1 cellular context compared by ENCODE assay signal in the genomic region with DNA sequence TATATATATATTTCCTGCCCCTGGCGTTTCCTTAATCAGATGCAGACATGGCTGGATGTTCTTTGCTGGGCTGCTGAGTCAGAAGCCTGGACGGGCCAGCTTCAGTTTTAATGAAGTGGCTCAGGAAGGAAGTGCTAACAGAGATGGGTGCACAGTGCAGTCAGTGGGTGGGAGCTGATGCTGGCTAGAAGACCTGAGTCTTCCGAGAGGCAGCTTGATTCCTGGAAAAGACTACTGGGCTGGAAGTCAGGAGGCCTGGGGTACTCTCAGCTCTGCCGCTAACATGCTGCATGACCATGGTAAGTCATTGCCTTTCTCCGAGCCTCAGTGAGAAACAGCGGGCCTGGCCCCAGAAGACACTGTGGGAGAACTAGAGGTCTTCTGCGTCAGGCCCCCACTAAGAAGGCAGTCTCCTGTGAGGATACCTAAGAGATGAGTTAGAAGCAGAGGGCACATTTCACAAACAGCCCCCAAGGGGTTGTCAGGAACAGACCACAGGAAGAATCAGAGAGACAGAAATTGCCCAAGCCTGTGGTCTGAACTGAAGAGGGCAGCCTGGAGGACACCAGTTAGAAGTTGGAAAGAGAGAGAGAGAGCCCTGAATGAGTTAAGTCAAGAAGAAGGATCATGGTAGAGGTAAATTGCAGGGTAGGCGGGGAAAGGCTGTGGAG.
TF ChIP-seq lines count a peak whose summit lies in the region.

No MANE protein-coding gene starts in this region.

TF ChIP-seq in HepG2, 621 proteins besides CTCF, POLR2A, EP300 and RAD21:
- TF ChIP-seq ISX (CRISPR knock-in tag; conservative IDR thresholded peaks at IDR 0.05) (no peak), KDM6A (CRISPR knock-in tag; IDR thresholded peaks at IDR 0.05; ENCODE audit: low read depth) (no peak), HCFC1 (IDR thresholded peaks at IDR 0.05; ENCODE audit: low read depth, low read length) (no peak)
- TF ChIP-seq, protein P1, sequence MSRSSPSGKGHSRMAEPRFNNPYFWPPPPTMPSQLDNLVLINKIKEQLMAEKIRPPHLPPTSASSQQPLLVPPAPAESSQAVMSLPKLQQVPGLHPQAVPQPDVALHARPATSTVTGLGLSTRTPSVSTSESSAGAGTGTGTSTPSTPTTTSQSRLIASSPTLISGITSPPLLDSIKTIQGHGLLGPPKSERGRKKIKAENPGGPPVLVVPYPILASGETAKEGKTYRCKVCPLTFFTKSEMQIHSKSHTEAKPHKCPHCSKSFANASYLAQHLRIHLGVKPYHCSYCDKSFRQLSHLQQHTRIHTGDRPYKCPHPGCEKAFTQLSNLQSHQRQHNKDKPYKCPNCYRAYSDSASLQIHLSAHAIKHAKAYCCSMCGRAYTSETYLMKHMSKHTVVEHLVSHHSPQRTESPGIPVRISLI (CRISPR knock-in tag; IDR thresholded peaks at IDR 0.05; ENCODE audit: borderline replicate concordance): no peak
